Comparison of ENCODE assay signal across 8 cellular contexts in the genomic region with DNA sequence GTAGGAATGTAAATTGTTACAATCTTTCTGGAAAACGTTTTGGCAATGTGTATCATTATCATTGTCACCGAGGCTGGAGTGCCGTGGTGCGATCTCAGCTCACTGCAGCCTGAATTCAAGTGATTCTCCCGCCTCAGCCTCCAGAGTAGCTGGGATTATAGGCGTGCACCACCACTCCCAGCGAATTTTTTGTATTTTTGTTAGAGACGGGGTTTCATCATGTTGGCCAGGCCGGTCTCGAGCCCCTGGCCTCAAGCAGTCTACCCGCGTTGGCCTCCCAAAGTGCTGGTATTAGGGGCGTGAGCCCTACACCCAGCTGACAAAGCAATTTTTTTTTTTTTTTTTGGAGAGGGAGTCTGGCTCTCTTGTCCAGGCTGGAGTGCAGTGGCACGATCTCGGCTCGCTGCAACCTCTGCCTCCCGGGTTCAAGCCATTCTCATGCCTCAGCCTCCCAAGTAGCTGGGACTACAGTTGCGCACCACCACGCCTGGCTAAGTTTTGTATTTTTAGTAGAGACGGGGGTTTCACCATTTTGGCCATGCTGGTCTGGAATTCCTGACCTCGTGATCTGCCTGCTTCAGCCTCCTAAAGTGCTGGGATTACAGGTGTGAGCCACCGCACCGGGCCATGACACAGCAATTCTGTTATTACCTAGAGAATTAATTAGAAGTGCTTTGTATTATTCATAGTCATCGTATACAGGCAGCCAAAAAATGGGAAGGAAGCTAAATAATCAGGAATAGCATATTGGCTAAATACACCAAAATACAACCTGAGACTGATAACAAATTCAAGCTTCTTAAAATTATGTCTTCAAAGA. TPM values are rescaled to one million over a fixed set of nuclear protein-coding genes. Genes with fewer than 3 reads are reported as not detected.
DNase-seq lines count a peak whose midpoint lies in the region; ATAC-seq and TF ChIP-seq lines count a peak whose summit lies in the region.

No MANE protein-coding gene starts in this region.

- WGBS in right cardiac atrium, result 82% methylated on average over 24 of the region's 24 CpGs

- no peaks in the 10 kb centered on the region for H3K27me3 Mint-ChIP-seq in T-helper 1 cell treated with Interleukin-12 subunit alpha and Interleukin-12 subunit beta and Interleukin-4 antibody, amounts not matched to agents 30 μg/mL and 1 μg/mL, for 36 hours (ENCODE audit: low read depth)
- no peaks in the 10 kb centered on the region for H3K27me3 Mint-ChIP-seq in WTC11 (ENCODE audit: low read depth)

- peak overlapping the region; percentile 100 for H3K4me3 ChIP-seq in right cardiac atrium (ENCODE audit: low read length)

- no peaks in the 10 kb centered on the region for H3K4me1 ChIP-seq in right cardiac atrium (ENCODE audit: control insufficient read depth, insufficient read depth, low read length)

- DNase-seq in T-helper 1 cell (no peak), WTC11 (ENCODE audit: low spot score) (no peak), right cardiac atrium (no peak), midbrain (lab: John Stamatoyannopoulos, UW) (no peak), Kasumi-1 (lab: John Stamatoyannopoulos, UW) (no peak)
- DNase-seq in stimulated activated effector memory CD8-positive, alpha-beta T cell treated with anti-CD3 and anti-CD28 coated beads, Interleukin-12 subunit alpha, Interleukin-12 subunit beta, amount 100 ng/mL, for 72 hours (ENCODE audit: low spot score in 2 of 2), result no peak
- DNase-seq in activated CD4-positive, CD25-positive, alpha-beta regulatory T cell treated with anti-CD3 and anti-CD28 coated beads, Interleukin-2, amount 50 U/mL, for 72 hours, result no peak

- peak overlapping the region; percentile 99 for H3K27ac Mint-ChIP-seq in T-helper 1 cell treated with Interleukin-12 subunit alpha and Interleukin-12 subunit beta and Interleukin-4 antibody, amounts not matched to agents 30 μg/mL and 1 μg/mL, for 36 hours
- no peak overlapping the region for H3K27ac Mint-ChIP-seq in WTC11
- peak overlapping the region; percentile 98 for H3K27ac Mint-ChIP-seq in stimulated activated effector memory CD8-positive, alpha-beta T cell treated with anti-CD3 and anti-CD28 coated beads, Interleukin-12 subunit alpha, Interleukin-12 subunit beta, amount 100 ng/mL, for 72 hours

- H3K27me3 ChIP-seq in right cardiac atrium (ENCODE audit: control insufficient read depth, insufficient read depth), result no peaks in the 10 kb centered on the region

- intact Hi-C loops in right cardiac atrium (cut with DNase I), result loop anchor here in 2 of 4 donors (5.0 kb wide), 2 partner anchors 40 to 60 kb away; a partner anchor contains a TSS

- H3K4me3 Mint-ChIP-seq in T-helper 1 cell treated with Interleukin-12 subunit alpha and Interleukin-12 subunit beta and Interleukin-4 antibody, amounts not matched to agents 30 μg/mL and 1 μg/mL, for 36 hours, result peak overlapping the region; percentile 95
- peak overlapping the region; percentile 99 for H3K4me3 Mint-ChIP-seq in WTC11
- H3K4me3 Mint-ChIP-seq in stimulated activated effector memory CD8-positive, alpha-beta T cell treated with anti-CD3 and anti-CD28 coated beads, Interleukin-12 subunit alpha, Interleukin-12 subunit beta, amount 100 ng/mL, for 72 hours, result peak overlapping the region; percentile 95

- no peaks in the 10 kb centered on the region for H3K9me3 ChIP-seq in right cardiac atrium (ENCODE audit: control insufficient read depth, low read length)

- H3K4me1 Mint-ChIP-seq in T-helper 1 cell treated with Interleukin-12 subunit alpha and Interleukin-12 subunit beta and Interleukin-4 antibody, amounts not matched to agents 30 μg/mL and 1 μg/mL, for 36 hours (ENCODE audit: low read depth), result peaks cover 15% of the 10 kb centered on the region
- H3K4me1 Mint-ChIP-seq in WTC11, result peaks cover 12% of the 10 kb centered on the region; the same call in 1 of the 2 replicates
- H3K4me1 Mint-ChIP-seq in stimulated activated effector memory CD8-positive, alpha-beta T cell treated with anti-CD3 and anti-CD28 coated beads, Interleukin-12 subunit alpha, Interleukin-12 subunit beta, amount 100 ng/mL, for 72 hours, result peaks cover 35% of the 10 kb centered on the region

- CTCF ChIA-PET in WTC11 (lab: Charles Lee), result interaction anchor here (0.7 to 1.0 kb wide), 2 partner anchors 66 to 74 kb away, joined by 3 to 4 read pairs; no protein-coding TSS in a partner anchor

- no peak for ATAC-seq in WTC11
- ATAC-seq in right cardiac atrium, result no peak
- no peak for ATAC-seq in stimulated activated effector memory CD8-positive, alpha-beta T cell treated with anti-CD3 and anti-CD28 coated beads, Interleukin-12 subunit alpha, Interleukin-12 subunit beta, amount 100 ng/mL, for 72 hours

- H3K9me3 Mint-ChIP-seq in T-helper 1 cell treated with Interleukin-12 subunit alpha and Interleukin-12 subunit beta and Interleukin-4 antibody, amounts not matched to agents 30 μg/mL and 1 μg/mL, for 36 hours, result no peaks in the 10 kb centered on the region
- no peaks in the 10 kb centered on the region for H3K9me3 Mint-ChIP-seq in WTC11
- no peaks in the 10 kb centered on the region for H3K9me3 Mint-ChIP-seq in stimulated activated effector memory CD8-positive, alpha-beta T cell treated with anti-CD3 and anti-CD28 coated beads, Interleukin-12 subunit alpha, Interleukin-12 subunit beta, amount 100 ng/mL, for 72 hours

- no peak for TF ChIP-seq CTCF in WTC11 (IDR thresholded peaks at IDR 0.05)

- POLR2A ChIA-PET in WTC11 (lab: Charles Lee), result no interaction called here

- H3K27ac ChIP-seq in right cardiac atrium (ENCODE audit: low read length), result no peak overlapping the region

- peaks cover 9% of the 10 kb centered on the region for H3K36me3 Mint-ChIP-seq in T-helper 1 cell treated with Interleukin-12 subunit alpha and Interleukin-12 subunit beta and Interleukin-4 antibody, amounts not matched to agents 30 μg/mL and 1 μg/mL, for 36 hours (ENCODE audit: low read depth)
- peaks cover 4% of the 10 kb centered on the region; the same call in 1 of the 2 replicates for H3K36me3 Mint-ChIP-seq in WTC11
- peaks cover 56% of the 10 kb centered on the region for H3K36me3 Mint-ChIP-seq in stimulated activated effector memory CD8-positive, alpha-beta T cell treated with anti-CD3 and anti-CD28 coated beads, Interleukin-12 subunit alpha, Interleukin-12 subunit beta, amount 100 ng/mL, for 72 hours

TF ChIP-seq in WTC11, 78 proteins besides CTCF, POLR2A, EP300 and RAD21 (continues in another document):
- TF ChIP-seq, protein P1, sequence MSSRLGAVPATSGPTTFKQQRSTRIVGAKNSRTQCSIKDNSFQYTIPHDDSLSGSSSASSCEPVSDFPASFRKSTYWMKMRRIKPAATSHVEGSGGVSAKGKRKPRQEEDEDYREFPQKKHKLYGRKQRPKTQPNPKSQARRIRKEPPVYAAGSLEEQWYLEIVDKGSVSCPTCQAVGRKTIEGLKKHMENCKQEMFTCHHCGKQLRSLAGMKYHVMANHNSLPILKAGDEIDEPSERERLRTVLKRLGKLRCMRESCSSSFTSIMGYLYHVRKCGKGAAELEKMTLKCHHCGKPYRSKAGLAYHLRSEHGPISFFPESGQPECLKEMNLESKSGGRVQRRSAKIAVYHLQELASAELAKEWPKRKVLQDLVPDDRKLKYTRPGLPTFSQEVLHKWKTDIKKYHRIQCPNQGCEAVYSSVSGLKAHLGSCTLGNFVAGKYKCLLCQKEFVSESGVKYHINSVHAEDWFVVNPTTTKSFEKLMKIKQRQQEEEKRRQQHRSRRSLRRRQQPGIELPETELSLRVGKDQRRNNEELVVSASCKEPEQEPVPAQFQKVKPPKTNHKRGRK (CRISPR knock-in tag; IDR thresholded peaks at IDR 0.05; ENCODE audit: borderline replicate concordance), result no peak
- TF ChIP-seq EMX1 (CRISPR knock-in tag; IDR thresholded peaks at IDR 0.05) (no peak), NR1H2 (CRISPR knock-in tag; IDR thresholded peaks at IDR 0.05) (no peak), NFE2L1 (CRISPR knock-in tag; IDR thresholded peaks at IDR 0.05) (no peak), FOXJ3 (CRISPR knock-in tag; IDR thresholded peaks at IDR 0.05; ENCODE audit: borderline replicate concordance) (no peak), JUN (CRISPR knock-in tag; IDR thresholded peaks at IDR 0.05) (no peak), KAT7 (CRISPR knock-in tag; IDR thresholded peaks at IDR 0.05; ENCODE audit: borderline replicate concordance) (no peak), ESRRA (CRISPR knock-in tag; IDR thresholded peaks at IDR 0.05; ENCODE audit: borderline replicate concordance) (no peak), PRRX2 (CRISPR knock-in tag; IDR thresholded peaks at IDR 0.05) (no peak)
- TF ChIP-seq, protein P2, sequence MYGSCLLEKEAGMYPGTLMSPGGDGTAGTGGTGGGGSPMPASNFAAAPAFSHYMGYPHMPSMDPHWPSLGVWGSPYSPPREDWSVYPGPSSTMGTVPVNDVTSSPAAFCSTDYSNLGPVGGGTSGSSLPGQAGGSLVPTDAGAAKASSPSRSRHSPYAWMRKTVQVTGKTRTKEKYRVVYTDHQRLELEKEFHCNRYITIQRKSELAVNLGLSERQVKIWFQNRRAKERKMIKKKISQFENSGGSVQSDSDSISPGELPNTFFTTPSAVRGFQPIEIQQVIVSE (CRISPR knock-in tag; IDR thresholded peaks at IDR 0.05; ENCODE audit: borderline replicate concordance), result no peak
- TF ChIP-seq, protein P3, sequence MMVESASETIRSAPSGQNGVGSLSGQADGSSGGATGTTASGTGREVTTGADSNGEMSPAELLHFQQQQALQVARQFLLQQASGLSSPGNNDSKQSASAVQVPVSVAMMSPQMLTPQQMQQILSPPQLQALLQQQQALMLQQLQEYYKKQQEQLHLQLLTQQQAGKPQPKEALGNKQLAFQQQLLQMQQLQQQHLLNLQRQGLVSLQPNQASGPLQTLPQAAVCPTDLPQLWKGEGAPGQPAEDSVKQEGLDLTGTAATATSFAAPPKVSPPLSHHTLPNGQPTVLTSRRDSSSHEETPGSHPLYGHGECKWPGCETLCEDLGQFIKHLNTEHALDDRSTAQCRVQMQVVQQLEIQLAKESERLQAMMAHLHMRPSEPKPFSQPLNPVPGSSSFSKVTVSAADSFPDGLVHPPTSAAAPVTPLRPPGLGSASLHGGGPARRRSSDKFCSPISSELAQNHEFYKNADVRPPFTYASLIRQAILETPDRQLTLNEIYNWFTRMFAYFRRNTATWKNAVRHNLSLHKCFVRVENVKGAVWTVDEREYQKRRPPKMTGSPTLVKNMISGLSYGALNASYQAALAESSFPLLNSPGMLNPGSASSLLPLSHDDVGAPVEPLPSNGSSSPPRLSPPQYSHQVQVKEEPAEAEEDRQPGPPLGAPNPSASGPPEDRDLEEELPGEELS (CRISPR knock-in tag; IDR thresholded peaks at IDR 0.05), result no peak
- TF ChIP-seq, protein P4, sequence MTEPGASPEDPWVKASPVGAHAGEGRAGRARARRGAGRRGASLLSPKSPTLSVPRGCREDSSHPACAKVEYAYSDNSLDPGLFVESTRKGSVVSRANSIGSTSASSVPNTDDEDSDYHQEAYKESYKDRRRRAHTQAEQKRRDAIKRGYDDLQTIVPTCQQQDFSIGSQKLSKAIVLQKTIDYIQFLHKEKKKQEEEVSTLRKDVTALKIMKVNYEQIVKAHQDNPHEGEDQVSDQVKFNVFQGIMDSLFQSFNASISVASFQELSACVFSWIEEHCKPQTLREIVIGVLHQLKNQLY (CRISPR knock-in tag; IDR thresholded peaks at IDR 0.05), result no peak

RNA-seq across cellular contexts. Expression of a gene that starts 1.2 kb away (rescaled TPM):
- 34.7 to 37.6 TPM (median 36.1 TPM) in 3 replicates for total RNA-seq in WTC11 (2021)
- total RNA-seq in right cardiac atrium, result 10 to 100 TPM; 19.0 to 29.9 (median 23.6) TPM
- polyA plus RNA-seq in right cardiac atrium, result 19.2 TPM

RNA-seq across cellular contexts. Expression of a gene that starts 59.1 kb away (rescaled TPM):
- total RNA-seq in WTC11 (2021) (21.4 to 23.8 TPM (median 22.4 TPM) in 3 replicates), right cardiac atrium (10 to 100 TPM; 13.8 to 20.1 (median 15.9) TPM)
- 6.5 TPM for polyA plus RNA-seq in right cardiac atrium
